Comparison of ENCODE assay signal across 11 cellular contexts in the genomic region with DNA sequence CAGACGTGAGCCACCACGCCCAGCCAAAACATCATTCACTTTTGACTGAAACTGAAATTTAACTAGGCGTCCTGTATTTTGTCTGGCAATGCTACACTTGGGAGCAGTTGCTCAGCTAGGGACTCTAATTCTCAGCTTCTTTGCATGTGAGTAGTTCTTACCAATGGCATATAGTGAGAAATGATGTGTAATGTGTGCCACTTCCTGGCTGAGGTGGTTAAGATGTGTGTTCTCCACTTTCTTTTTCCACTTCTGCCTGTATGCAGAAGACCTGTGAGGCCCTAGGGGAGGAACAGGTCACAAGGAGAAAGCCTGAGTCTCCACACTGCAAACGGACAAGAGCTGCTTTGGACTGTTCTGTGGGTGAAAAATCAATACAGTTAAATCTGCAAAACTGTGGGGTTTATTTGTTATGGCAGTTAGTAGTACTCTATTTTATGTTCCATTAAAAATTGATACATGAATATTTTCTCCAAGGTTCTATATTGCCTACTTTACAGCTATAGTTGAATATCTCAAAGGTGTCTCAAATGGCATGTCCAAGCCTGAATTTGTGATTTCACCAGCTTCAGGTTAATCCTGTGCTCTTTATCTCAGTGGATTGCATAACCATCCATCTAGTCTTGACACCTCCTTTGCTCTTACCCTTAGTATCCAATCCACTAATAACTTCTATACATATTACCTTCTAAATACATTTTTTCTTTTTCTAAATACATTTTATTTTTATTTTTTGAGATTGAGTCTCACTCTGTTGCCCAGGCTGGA. TPM values are rescaled to one million over a fixed set of nuclear protein-coding genes. Genes with fewer than 3 reads are reported as not detected.
DNase-seq lines count a peak whose midpoint lies in the region; ATAC-seq and TF ChIP-seq lines count a peak whose summit lies in the region.
"Had no signal": no experiment of that assay in that cellular context is flagged by ENCODE, and none has a peak within 500 bp of the region (broad histone marks: within the 10 kb centered on the region; RNA-seq: fewer than 3 reads in every experiment).

No MANE protein-coding gene starts in this region.

- no peaks in the 10 kb centered on the region for H3K27me3 ChIP-seq in esophagus squamous epithelium

- TF ChIP-seq CTCF in esophagus squamous epithelium (IDR thresholded peaks at IDR 0.05), result no peak

- no peak overlapping the region for H3K4me3 ChIP-seq in esophagus squamous epithelium
- H3K4me3 ChIP-seq: skin epidermis had no signal

- 52 to 63% methylated on average over 4 of the region's 4 CpGs for WGBS in esophagus squamous epithelium, 2 donors

- no peak for TF ChIP-seq POLR2A in esophagus squamous epithelium (IDR thresholded peaks at IDR 0.05)

- intact Hi-C loops in esophagus squamous epithelium (cut with DNase I), result loop anchor here (5.0 kb wide), 1 partner anchor 238 kb away; no protein-coding TSS in a partner anchor

- ATAC-seq in GM18909 (IDR thresholded peaks at IDR 0.05; ENCODE audit: poor library complexity, unreplicated experiment), result peak; percentile 96
- peak; percentile 89 for ATAC-seq in GM21576 (IDR thresholded peaks at IDR 0.05; ENCODE audit: unreplicated experiment)
- ATAC-seq in HG03354 (IDR thresholded peaks at IDR 0.05; ENCODE audit: poor library complexity, severe bottlenecking, unreplicated experiment), result peak; percentile 85

- H3K9me3 ChIP-seq in esophagus squamous epithelium, result no peaks in the 10 kb centered on the region

- H3K4me1 ChIP-seq in esophagus squamous epithelium, result peaks cover 4 to 27% (median 17%) of the 10 kb centered on the region in 3 donors

- DNase-seq in esophagus squamous epithelium (lab: John Stamatoyannopoulos, UW) (no peak), LoVo (ENCODE audit: low spot score) (no peak), NCI-H2171 (lab: John Stamatoyannopoulos, UW) (no peak), foreskin melanocyte (no peak), NCI-H187 treated with DMSO at 0.1 percent for 48 hours (lab: John Stamatoyannopoulos, UW) (no peak)
- DNase-seq: amniotic stem cell, NCI-H2171 treated with DMSO at 0.1 percent for 48 hours had no signal

- H3K27ac ChIP-seq in esophagus squamous epithelium, result peak overlapping the region; percentile 16 to 63 (median 37)

- no peaks in the 10 kb centered on the region for H3K36me3 ChIP-seq in esophagus squamous epithelium

RNA-seq across cellular contexts. Expression of a gene that starts 59.3 kb away (rescaled TPM):
- total RNA-seq in esophagus squamous epithelium, result 10 to 100 TPM; 10.8 to 34.0 (median 11.6) TPM
